ENCODE assay signal across 1 cellular context in the genomic region with DNA sequence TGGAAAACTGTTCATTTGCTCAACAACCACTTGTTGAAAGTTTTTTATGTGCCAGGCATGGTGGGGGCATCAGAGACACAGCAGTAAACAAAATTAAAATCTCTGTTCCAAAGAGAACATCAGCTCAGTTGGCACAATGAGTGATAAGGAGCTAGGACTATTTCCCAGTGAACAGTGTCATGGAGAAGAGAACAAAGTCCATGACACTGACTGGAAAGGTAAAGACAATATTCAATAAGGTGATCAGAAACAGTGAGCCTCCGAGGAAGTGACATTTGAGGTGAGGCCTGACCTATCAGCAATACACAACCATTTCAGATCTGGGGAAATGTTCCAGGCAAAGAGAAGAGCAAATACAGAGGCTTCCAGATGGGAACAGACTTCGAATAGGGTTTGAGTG.
A peak's percentile ranks its signal among the peaks of the same experiment; 100 is the strongest.
TF ChIP-seq lines count a peak whose summit lies in the region.

No MANE protein-coding gene starts in this region.

TF ChIP-seq in HepG2, 621 proteins besides CTCF, POLR2A, EP300 and RAD21 (continued from another document and continues in another):
- TF ChIP-seq, protein P1, sequence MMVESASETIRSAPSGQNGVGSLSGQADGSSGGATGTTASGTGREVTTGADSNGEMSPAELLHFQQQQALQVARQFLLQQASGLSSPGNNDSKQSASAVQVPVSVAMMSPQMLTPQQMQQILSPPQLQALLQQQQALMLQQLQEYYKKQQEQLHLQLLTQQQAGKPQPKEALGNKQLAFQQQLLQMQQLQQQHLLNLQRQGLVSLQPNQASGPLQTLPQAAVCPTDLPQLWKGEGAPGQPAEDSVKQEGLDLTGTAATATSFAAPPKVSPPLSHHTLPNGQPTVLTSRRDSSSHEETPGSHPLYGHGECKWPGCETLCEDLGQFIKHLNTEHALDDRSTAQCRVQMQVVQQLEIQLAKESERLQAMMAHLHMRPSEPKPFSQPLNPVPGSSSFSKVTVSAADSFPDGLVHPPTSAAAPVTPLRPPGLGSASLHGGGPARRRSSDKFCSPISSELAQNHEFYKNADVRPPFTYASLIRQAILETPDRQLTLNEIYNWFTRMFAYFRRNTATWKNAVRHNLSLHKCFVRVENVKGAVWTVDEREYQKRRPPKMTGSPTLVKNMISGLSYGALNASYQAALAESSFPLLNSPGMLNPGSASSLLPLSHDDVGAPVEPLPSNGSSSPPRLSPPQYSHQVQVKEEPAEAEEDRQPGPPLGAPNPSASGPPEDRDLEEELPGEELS (CRISPR knock-in tag; IDR thresholded peaks at IDR 0.05), result peak; percentile 29; the same call in 1 of the 2 replicates
- TF ChIP-seq NCOA1 (CRISPR knock-in tag; IDR thresholded peaks at IDR 0.05) (no peak), RBAK (CRISPR knock-in tag; IDR thresholded peaks at IDR 0.05) (no peak), BRCA1 (CRISPR knock-in tag; IDR thresholded peaks at IDR 0.05) (no peak), RELA (CRISPR knock-in tag; IDR thresholded peaks at IDR 0.05) (no peak), KAT7 (CRISPR knock-in tag; IDR thresholded peaks at IDR 0.05; ENCODE audit: borderline replicate concordance) (no peak), CEBPB (IDR thresholded peaks at IDR 0.05; ENCODE audit: borderline replicate concordance, low read depth, low read length) (no peak), RARG (CRISPR knock-in tag; IDR thresholded peaks at IDR 0.05; ENCODE audit: low read depth) (no peak), AGO2 (optimal IDR thresholded peaks at IDR 0.05; ENCODE audit: low read depth, low read length) (no peak), ZNF230 (CRISPR knock-in tag; IDR thresholded peaks at IDR 0.05) (no peak), NFKB2 (CRISPR knock-in tag; IDR thresholded peaks at IDR 0.05; ENCODE audit: borderline replicate concordance) (no peak), ISX (CRISPR knock-in tag; conservative IDR thresholded peaks at IDR 0.05) (no peak), IKZF4 (CRISPR knock-in tag; IDR thresholded peaks at IDR 0.05; ENCODE audit: borderline replicate concordance, low read depth, not compliant biosample characterization) (no peak), RAD51 (IDR thresholded peaks at IDR 0.05; ENCODE audit: borderline replicate concordance) (no peak), ATF7 (IDR thresholded peaks at IDR 0.05) (no peak), ATF7 (CRISPR knock-in tag; IDR thresholded peaks at IDR 0.05) (no peak), SMYD3 (CRISPR knock-in tag; IDR thresholded peaks at IDR 0.05) (no peak), TBL1XR1 (IDR thresholded peaks at IDR 0.05; ENCODE audit: borderline replicate concordance, low read length, partially characterized antibody) (no peak), ZNF30 (CRISPR knock-in tag; IDR thresholded peaks at IDR 0.05) (no peak), ZNF629 (CRISPR knock-in tag; conservative IDR thresholded peaks at IDR 0.05) (no peak), GATA4 (IDR thresholded peaks at IDR 0.05; ENCODE audit: borderline replicate concordance, low read depth) (no peak), ZSCAN9 (CRISPR knock-in tag; IDR thresholded peaks at IDR 0.05; ENCODE audit: borderline replicate concordance) (no peak), SRSF4 (IDR thresholded peaks at IDR 0.05; ENCODE audit: low read depth, low read length, poor library complexity, severe bottlenecking) (no peak), ATAD3A (CRISPR knock-in tag; IDR thresholded peaks at IDR 0.05) (no peak), ZNF772 (CRISPR knock-in tag; IDR thresholded peaks at IDR 0.05) (no peak), TEAD3 (CRISPR knock-in tag; optimal IDR thresholded peaks at IDR 0.05; ENCODE audit: borderline replicate concordance) (no peak), ZKSCAN5 (CRISPR knock-in tag; IDR thresholded peaks at IDR 0.05) (no peak), HMG20A (CRISPR knock-in tag; IDR thresholded peaks at IDR 0.05; ENCODE audit: borderline replicate concordance) (peak; percentile 11; the same call in 1 of the 2 replicates), MTA3 (CRISPR knock-in tag; IDR thresholded peaks at IDR 0.05) (no peak), POLR2AphosphoS5 (IDR thresholded peaks at IDR 0.05; ENCODE audit: low read depth, low read length) (no peak), ZNF468 (CRISPR knock-in tag; IDR thresholded peaks at IDR 0.05) (no peak), RARA (CRISPR knock-in tag; IDR thresholded peaks at IDR 0.05) (0 out of 2 replicates have a peak, but pooled peaks have one; percentile 14), ZC3H13 (CRISPR knock-in tag; IDR thresholded peaks at IDR 0.05) (no peak), RCOR2 (CRISPR knock-in tag; IDR thresholded peaks at IDR 0.05) (0 out of 2 replicates have a peak, but pooled peaks have one; percentile 45)
- TF ChIP-seq, protein P2, sequence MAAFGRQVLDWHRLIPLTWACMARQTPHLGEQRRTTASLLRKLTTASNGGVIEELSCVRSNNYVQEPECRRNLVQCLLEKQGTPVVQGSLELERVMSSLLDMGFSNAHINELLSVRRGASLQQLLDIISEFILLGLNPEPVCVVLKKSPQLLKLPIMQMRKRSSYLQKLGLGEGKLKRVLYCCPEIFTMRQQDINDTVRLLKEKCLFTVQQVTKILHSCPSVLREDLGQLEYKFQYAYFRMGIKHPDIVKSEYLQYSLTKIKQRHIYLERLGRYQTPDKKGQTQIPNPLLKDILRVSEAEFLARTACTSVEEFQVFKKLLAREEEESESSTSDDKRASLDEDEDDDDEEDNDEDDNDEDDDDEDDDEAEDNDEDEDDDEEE (CRISPR knock-in tag; IDR thresholded peaks at IDR 0.05), result no peak
- TF ChIP-seq, protein P3, sequence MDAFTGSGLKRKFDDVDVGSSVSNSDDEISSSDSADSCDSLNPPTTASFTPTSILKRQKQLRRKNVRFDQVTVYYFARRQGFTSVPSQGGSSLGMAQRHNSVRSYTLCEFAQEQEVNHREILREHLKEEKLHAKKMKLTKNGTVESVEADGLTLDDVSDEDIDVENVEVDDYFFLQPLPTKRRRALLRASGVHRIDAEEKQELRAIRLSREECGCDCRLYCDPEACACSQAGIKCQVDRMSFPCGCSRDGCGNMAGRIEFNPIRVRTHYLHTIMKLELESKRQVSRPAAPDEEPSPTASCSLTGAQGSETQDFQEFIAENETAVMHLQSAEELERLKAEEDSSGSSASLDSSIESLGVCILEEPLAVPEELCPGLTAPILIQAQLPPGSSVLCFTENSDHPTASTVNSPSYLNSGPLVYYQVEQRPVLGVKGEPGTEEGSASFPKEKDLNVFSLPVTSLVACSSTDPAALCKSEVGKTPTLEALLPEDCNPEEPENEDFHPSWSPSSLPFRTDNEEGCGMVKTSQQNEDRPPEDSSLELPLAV (CRISPR knock-in tag; conservative IDR thresholded peaks at IDR 0.05; ENCODE audit: low read depth), result no peak
- TF ChIP-seq, protein P4, sequence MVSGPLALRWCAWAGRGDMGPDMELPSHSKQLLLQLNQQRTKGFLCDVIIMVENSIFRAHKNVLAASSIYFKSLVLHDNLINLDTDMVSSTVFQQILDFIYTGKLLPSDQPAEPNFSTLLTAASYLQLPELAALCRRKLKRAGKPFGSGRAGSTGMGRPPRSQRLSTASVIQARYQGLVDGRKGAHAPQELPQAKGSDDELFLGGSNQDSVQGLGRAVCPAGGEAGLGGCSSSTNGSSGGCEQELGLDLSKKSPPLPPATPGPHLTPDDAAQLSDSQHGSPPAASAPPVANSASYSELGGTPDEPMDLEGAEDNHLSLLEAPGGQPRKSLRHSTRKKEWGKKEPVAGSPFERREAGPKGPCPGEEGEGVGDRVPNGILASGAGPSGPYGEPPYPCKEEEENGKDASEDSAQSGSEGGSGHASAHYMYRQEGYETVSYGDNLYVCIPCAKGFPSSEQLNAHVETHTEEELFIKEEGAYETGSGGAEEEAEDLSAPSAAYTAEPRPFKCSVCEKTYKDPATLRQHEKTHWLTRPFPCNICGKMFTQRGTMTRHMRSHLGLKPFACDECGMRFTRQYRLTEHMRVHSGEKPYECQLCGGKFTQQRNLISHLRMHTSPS (CRISPR knock-in tag; IDR thresholded peaks at IDR 0.05; ENCODE audit: low read depth), result no peak
- TF ChIP-seq, protein P5, sequence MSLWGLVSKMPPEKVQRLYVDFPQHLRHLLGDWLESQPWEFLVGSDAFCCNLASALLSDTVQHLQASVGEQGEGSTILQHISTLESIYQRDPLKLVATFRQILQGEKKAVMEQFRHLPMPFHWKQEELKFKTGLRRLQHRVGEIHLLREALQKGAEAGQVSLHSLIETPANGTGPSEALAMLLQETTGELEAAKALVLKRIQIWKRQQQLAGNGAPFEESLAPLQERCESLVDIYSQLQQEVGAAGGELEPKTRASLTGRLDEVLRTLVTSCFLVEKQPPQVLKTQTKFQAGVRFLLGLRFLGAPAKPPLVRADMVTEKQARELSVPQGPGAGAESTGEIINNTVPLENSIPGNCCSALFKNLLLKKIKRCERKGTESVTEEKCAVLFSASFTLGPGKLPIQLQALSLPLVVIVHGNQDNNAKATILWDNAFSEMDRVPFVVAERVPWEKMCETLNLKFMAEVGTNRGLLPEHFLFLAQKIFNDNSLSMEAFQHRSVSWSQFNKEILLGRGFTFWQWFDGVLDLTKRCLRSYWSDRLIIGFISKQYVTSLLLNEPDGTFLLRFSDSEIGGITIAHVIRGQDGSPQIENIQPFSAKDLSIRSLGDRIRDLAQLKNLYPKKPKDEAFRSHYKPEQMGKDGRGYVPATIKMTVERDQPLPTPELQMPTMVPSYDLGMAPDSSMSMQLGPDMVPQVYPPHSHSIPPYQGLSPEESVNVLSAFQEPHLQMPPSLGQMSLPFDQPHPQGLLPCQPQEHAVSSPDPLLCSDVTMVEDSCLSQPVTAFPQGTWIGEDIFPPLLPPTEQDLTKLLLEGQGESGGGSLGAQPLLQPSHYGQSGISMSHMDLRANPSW (CRISPR knock-in tag; IDR thresholded peaks at IDR 0.05; ENCODE audit: borderline replicate concordance), result no peak
- TF ChIP-seq, protein P6, sequence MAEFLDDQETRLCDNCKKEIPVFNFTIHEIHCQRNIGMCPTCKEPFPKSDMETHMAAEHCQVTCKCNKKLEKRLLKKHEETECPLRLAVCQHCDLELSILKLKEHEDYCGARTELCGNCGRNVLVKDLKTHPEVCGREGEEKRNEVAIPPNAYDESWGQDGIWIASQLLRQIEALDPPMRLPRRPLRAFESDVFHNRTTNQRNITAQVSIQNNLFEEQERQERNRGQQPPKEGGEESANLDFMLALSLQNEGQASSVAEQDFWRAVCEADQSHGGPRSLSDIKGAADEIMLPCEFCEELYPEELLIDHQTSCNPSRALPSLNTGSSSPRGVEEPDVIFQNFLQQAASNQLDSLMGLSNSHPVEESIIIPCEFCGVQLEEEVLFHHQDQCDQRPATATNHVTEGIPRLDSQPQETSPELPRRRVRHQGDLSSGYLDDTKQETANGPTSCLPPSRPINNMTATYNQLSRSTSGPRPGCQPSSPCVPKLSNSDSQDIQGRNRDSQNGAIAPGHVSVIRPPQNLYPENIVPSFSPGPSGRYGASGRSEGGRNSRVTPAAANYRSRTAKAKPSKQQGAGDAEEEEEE (CRISPR knock-in tag; IDR thresholded peaks at IDR 0.05; ENCODE audit: borderline replicate concordance), result no peak
- TF ChIP-seq, protein P7, sequence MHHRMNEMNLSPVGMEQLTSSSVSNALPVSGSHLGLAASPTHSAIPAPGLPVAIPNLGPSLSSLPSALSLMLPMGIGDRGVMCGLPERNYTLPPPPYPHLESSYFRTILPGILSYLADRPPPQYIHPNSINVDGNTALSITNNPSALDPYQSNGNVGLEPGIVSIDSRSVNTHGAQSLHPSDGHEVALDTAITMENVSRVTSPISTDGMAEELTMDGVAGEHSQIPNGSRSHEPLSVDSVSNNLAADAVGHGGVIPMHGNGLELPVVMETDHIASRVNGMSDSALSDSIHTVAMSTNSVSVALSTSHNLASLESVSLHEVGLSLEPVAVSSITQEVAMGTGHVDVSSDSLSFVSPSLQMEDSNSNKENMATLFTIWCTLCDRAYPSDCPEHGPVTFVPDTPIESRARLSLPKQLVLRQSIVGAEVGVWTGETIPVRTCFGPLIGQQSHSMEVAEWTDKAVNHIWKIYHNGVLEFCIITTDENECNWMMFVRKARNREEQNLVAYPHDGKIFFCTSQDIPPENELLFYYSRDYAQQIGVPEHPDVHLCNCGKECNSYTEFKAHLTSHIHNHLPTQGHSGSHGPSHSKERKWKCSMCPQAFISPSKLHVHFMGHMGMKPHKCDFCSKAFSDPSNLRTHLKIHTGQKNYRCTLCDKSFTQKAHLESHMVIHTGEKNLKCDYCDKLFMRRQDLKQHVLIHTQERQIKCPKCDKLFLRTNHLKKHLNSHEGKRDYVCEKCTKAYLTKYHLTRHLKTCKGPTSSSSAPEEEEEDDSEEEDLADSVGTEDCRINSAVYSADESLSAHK (CRISPR knock-in tag; IDR thresholded peaks at IDR 0.05; ENCODE audit: borderline replicate concordance), result no peak
- TF ChIP-seq, protein P8, sequence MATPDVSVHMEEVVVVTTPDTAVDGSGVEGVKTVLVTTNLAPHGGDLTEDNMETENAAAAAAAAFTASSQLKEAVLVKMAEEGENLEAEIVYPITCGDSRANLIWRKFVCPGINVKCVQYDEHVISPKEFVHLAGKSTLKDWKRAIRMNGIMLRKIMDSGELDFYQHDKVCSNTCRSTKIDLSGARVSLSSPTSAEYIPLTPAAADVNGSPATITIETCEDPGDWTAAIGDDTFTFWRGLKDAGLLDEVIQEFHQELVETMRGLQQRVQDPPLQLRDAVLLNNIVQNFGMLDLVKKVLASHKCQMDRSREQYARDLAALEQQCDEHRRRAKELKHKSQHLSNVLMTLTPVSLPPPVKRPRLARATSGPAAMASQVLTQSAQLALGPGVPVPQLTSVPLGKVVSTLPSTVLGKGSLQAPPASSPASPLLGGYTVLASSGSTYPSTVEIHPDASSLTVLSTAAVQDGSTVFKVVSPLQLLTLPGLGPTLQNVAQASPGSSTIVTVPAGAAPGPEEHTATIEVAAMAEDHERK (CRISPR knock-in tag; IDR thresholded peaks at IDR 0.05; ENCODE audit: low read depth), result no peak
- TF ChIP-seq, protein P9, sequence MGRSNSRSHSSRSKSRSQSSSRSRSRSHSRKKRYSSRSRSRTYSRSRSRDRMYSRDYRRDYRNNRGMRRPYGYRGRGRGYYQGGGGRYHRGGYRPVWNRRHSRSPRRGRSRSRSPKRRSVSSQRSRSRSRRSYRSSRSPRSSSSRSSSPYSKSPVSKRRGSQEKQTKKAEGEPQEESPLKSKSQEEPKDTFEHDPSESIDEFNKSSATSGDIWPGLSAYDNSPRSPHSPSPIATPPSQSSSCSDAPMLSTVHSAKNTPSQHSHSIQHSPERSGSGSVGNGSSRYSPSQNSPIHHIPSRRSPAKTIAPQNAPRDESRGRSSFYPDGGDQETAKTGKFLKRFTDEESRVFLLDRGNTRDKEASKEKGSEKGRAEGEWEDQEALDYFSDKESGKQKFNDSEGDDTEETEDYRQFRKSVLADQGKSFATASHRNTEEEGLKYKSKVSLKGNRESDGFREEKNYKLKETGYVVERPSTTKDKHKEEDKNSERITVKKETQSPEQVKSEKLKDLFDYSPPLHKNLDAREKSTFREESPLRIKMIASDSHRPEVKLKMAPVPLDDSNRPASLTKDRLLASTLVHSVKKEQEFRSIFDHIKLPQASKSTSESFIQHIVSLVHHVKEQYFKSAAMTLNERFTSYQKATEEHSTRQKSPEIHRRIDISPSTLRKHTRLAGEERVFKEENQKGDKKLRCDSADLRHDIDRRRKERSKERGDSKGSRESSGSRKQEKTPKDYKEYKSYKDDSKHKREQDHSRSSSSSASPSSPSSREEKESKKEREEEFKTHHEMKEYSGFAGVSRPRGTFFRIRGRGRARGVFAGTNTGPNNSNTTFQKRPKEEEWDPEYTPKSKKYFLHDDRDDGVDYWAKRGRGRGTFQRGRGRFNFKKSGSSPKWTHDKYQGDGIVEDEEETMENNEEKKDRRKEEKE (IDR thresholded peaks at IDR 0.05), result no peak
- TF ChIP-seq, protein P10, sequence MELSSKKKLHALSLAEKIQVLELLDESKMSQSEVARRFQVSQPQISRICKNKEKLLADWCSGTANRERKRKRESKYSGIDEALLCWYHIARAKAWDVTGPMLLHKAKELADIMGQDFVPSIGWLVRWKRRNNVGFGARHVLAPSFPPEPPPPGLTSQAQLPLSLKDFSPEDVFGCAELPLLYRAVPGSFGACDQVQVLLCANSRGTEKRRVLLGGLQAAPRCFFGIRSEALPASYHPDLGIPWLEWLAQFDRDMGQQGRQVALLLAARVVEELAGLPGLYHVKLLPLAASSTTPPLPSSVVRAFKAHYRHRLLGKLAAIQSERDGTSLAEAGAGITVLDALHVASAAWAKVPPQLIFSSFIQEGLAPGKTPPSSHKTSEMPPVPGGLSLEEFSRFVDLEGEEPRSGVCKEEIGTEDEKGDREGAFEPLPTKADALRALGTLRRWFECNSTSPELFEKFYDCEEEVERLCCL (CRISPR knock-in tag; IDR thresholded peaks at IDR 0.05; ENCODE audit: borderline replicate concordance), result no peak
